In the genomic region with DNA sequence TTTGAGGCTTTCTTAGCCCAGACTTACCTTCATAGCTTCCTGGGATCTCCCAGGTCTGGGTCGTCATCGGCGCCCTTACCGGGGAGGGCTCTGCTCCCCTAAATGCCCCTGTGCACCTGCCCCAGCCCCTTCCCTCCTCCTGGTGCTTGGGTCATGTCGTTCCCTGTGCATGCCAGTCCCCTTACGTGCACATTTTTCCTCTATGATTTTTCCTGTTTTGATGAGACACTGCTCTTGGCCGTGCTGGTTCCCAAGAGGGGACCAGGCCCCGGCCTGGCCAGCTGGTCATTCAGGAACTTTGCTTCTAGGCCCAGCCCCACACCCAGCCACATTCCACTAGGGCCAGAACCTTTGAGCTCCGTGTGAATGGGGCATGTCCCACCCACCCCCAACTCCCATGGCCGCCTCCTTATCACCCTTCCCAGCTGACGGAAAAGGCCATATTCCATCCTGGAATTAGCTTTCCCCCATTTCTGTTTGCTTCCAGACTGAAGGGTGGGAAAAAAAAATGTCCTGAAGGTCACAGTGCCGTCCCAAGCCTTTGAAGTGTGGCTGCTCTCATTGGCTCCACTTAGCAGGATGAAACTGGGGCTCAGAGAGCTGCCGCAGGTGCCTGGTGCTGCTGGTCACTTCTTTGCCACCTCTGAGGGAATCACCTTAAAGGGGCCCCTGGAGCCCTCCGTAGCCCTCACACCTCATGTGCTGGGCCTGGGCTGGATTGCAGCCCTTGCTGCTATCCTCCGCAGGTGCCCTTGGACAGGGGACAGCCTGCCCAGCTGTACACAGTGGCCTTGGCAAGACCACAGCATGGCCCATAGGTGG, we compare ENCODE assay signal across 1 cellular context.
TF ChIP-seq lines count a peak whose summit lies in the region.

No MANE protein-coding gene starts in this region.

TF ChIP-seq in IMR-90, 13 proteins besides CTCF, POLR2A, EP300 and RAD21:
- TF ChIP-seq CHD1 (IDR thresholded peaks at IDR 0.05; ENCODE audit: low read depth, low read length) (no peak), RCOR1 (IDR thresholded peaks at IDR 0.05; ENCODE audit: insufficient replicate concordance, low read length) (peak; percentile 73), NFE2L2 (IDR thresholded peaks at IDR 0.05; ENCODE audit: low read depth, low read length) (no peak), MAZ (IDR thresholded peaks at IDR 0.05; ENCODE audit: borderline replicate concordance, low read depth, low read length) (peak; percentile 50; the same call in 1 of the 2 replicates), MXI1 (IDR thresholded peaks at IDR 0.05; ENCODE audit: borderline replicate concordance, low read depth, low read length) (no peak), FOS (IDR thresholded peaks at IDR 0.05; ENCODE audit: low read depth, low read length) (peak; percentile 54), BHLHE40 (IDR thresholded peaks at IDR 0.05; ENCODE audit: low read depth, low read length) (no peak; the same call in 1 of the 2 replicates)
- TF ChIP-seq, protein P1, sequence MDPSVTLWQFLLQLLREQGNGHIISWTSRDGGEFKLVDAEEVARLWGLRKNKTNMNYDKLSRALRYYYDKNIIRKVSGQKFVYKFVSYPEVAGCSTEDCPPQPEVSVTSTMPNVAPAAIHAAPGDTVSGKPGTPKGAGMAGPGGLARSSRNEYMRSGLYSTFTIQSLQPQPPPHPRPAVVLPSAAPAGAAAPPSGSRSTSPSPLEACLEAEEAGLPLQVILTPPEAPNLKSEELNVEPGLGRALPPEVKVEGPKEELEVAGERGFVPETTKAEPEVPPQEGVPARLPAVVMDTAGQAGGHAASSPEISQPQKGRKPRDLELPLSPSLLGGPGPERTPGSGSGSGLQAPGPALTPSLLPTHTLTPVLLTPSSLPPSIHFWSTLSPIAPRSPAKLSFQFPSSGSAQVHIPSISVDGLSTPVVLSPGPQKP (IDR thresholded peaks at IDR 0.05; ENCODE audit: borderline replicate concordance, low read depth, low read length): no peak
